In the genomic region with DNA sequence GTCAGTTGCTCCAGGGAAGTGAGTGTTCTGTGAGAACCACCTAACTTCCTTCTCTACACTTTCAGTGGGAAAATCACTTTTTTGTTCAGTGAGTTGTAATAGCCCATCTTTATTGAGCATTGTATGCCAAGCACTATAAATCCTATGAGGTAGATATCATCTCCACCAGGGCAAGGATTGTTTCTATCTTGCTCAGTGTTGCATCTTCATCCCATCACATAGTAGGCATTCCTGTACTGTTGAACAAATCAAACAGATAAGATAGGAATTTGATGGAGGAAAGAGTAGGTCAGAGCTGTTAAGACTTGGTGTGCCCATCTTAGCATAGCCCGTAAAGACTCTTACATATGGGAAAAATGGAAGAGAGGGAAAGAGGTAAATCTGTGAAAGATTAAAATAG, we compare ENCODE assay signal across 9 cellular contexts. TPM values are rescaled to one million over a fixed set of nuclear protein-coding genes. Genes with fewer than 3 reads are reported as not detected.
DNase-seq lines count a peak whose midpoint lies in the region; ATAC-seq and TF ChIP-seq lines count a peak whose summit lies in the region.
"Had no signal": no experiment of that assay in that cellular context is flagged by ENCODE, and none has a peak within 500 bp of the region (broad histone marks: within the 10 kb centered on the region; RNA-seq: fewer than 3 reads in every experiment).

No MANE protein-coding gene starts in this region.

- H3K4me1 ChIP-seq in BLaER1 = peaks cover 57% of the 10 kb centered on the region
- H3K4me1 ChIP-seq in PC-9 (replicated peaks; ENCODE audit: insufficient read depth) = peaks cover 59% of the 10 kb centered on the region
- H3K4me1 ChIP-seq in ovary (ENCODE audit: insufficient read depth) = peaks cover 34% of the 10 kb centered on the region

- H3K4me3 ChIP-seq in BLaER1 (no peak overlapping the region), PC-9 (no peak overlapping the region), ovary (no peak overlapping the region)

- H3K9me3 Mint-ChIP-seq in endothelial cell (ENCODE audit: unreplicated experiment) = no peaks in the 10 kb centered on the region
- H3K9me3 Mint-ChIP-seq: activated T-helper 1 cell treated with anti-CD3 and anti-CD28 coated beads, Interleukin-12 subunit alpha, Interleukin-12 subunit beta, Interleukin-2, Interleukin-4 antibody, amounts not matched to agents 30 ng/mL and 10 ng/mL and 1 ng/mL, durations not matched to agents 14 hours and 24 hours and 36 hours had no signal

- H3F3A ChIP-seq in PC-9 (ENCODE audit: insufficient read depth, low read depth) = peaks cover 47% of the 10 kb centered on the region

- intact Hi-C loops in PC-9 (cut with micrococcal nuclease; ENCODE audit: unreplicated experiment) (no loop called here), ovary (cut with DNase I) (loop anchor here (5.0 to 10.0 kb wide), 3 partner anchors 60 to 93 kb away; a partner anchor contains a TSS)

- 80 to 97% (median 94%) methylated on average over 1 of the region's 1 CpG for WGBS in ovary, 3 donors

- peak overlapping the region; percentile 92 for H3K27ac Mint-ChIP-seq in endothelial cell (ENCODE audit: unreplicated experiment)

- peaks cover 17% of the 10 kb centered on the region for H3K27me3 Mint-ChIP-seq in endothelial cell (ENCODE audit: unreplicated experiment)

- H3K4me3 Mint-ChIP-seq in endothelial cell (ENCODE audit: unreplicated experiment) = no peak overlapping the region

- no peak overlapping the region for H2AFZ ChIP-seq in PC-9

- CTCF ChIA-PET in PC-9 (lab: Charles Lee) = interaction anchor here (0.6 to 1.2 kb wide), 2 partner anchors 50 to 107 kb away, joined by 3 to 8 read pairs; no protein-coding TSS in a partner anchor

- POLR2A ChIA-PET in PC-9 (lab: Charles Lee; ENCODE audit: unreplicated experiment) = no interaction called here

- H3K4me2 ChIP-seq in BLaER1 = peak overlapping the region; percentile 98
- peak overlapping the region; percentile 24; the same call in 1 of the 2 replicates for H3K4me2 ChIP-seq in PC-9

- in situ Hi-C loops in KBM-7 (cut with MboI; ENCODE audit: low pct_unique_long_range_greater_than_20kb, low sequenced_read_pairs) = no loop called here

- no peak for ATAC-seq in GM21723 (IDR thresholded peaks at IDR 0.05; ENCODE audit: unreplicated experiment)

- TF ChIP-seq CTCF in PC-9 (conservative IDR thresholded peaks at IDR 0.05) (no peak), endothelial cell (IDR thresholded peaks at IDR 0.05; ENCODE audit: unreplicated experiment) (no peak), ovary (IDR thresholded peaks at IDR 0.05) (no peak)

- no peaks in the 10 kb centered on the region for H3K9me2 ChIP-seq in PC-9 (ENCODE audit: insufficient read depth)

- DNase-seq in PC-9 = no peak
- DNase-seq in endothelial cell (ENCODE audit: low spot score) = no peak
- no peak for DNase-seq in ovary
- no peak for DNase-seq in dedifferentiated amniotic fluid mesenchymal stem cell (ENCODE audit: extremely low spot score)
- DNase-seq in KBM-7 = no peak
- DNase-seq in NCI-H526 (lab: John Stamatoyannopoulos, UW) = no peak

- BruUV-seq in PC-9 (replicated peaks; lab: Mats Ljungman, UMichigan) = no TSS peak

- H3K79me2 ChIP-seq in PC-9 (ENCODE audit: low read depth) = peaks cover 17% of the 10 kb centered on the region

- TF ChIP-seq EP300 in ovary (IDR thresholded peaks at IDR 0.05) = no peak

- peak overlapping the region; percentile 98; the same call in 1 of the 2 replicates for H3K27ac ChIP-seq in BLaER1
- peak overlapping the region; percentile 56 for H3K27ac ChIP-seq in PC-9
- peak overlapping the region; percentile 24 to 99 for H3K27ac ChIP-seq in ovary

- no peak overlapping the region for H3K9ac ChIP-seq in BLaER1

- peaks cover 56% of the 10 kb centered on the region for H3K4me1 Mint-ChIP-seq in endothelial cell (ENCODE audit: unreplicated experiment)

- TF ChIP-seq POLR2A in ovary (IDR thresholded peaks at IDR 0.05) = no peak

- H3K36me3 Mint-ChIP-seq in endothelial cell (ENCODE audit: low read depth, unreplicated experiment) = peaks cover 14% of the 10 kb centered on the region

- H3K9me3 ChIP-seq in BLaER1 (no peaks in the 10 kb centered on the region), PC-9 (ENCODE audit: insufficient read depth, low read depth) (no peaks in the 10 kb centered on the region), ovary (no peaks in the 10 kb centered on the region)

- H3K27me3 ChIP-seq in BLaER1 (no peaks in the 10 kb centered on the region), PC-9 (ENCODE audit: insufficient read depth, low read depth) (no peaks in the 10 kb centered on the region), ovary (no peaks in the 10 kb centered on the region)

- H3K36me3 ChIP-seq in BLaER1 (peaks cover 42% of the 10 kb centered on the region), PC-9 (ENCODE audit: low read depth) (0 out of 2 replicates have a peak, but pooled peaks cover 4% of the 10 kb centered on the region), ovary (no peaks in the 10 kb centered on the region)

- H4K20me1 ChIP-seq in BLaER1 (peaks cover 18% of the 10 kb centered on the region), PC-9 (ENCODE audit: insufficient read depth) (no peaks in the 10 kb centered on the region)

RNA-seq across cellular contexts. Expression of a gene that starts 2.9 kb away (rescaled TPM):
- total RNA-seq in PC-9 (2021) = 30.8 and 31.9 TPM in 2 replicates
- 7.6 TPM for total RNA-seq in endothelial cell (ENCODE audit: unreplicated experiment)
- 10 to 100 TPM in 5 of 7 donors, 1 to 10 TPM in 2; 9.2 to 15.4 (median 10.5) TPM for total RNA-seq in ovary
- 10 to 100 TPM; 12.4 to 13.3 TPM for polyA plus RNA-seq in ovary

RNA-seq across cellular contexts. Expression of a gene that starts 41.6 kb away (rescaled TPM):
- total RNA-seq in PC-9 (2021) = 27.2 and 36.1 TPM in 2 replicates
- total RNA-seq in endothelial cell (ENCODE audit: unreplicated experiment) = 32.4 TPM
- 10 to 100 TPM; 10.7 to 15.8 (median 12.3) TPM for total RNA-seq in ovary
- 10 to 100 TPM in 1 of 2 donors, 1 to 10 TPM in 1; 9.5 to 12.9 TPM for polyA plus RNA-seq in ovary
